Comparison of ENCODE assay signal across 3 cellular contexts in genomic region chr15:56202737-56203136, GRCh38.
TF ChIP-seq lines count a peak whose summit lies in the region.

No MANE protein-coding gene starts in this region.

TF ChIP-seq in GM23338, 12 proteins besides CTCF, POLR2A, EP300 and RAD21 (continued from another document and continues in another):
- TF ChIP-seq REST (IDR thresholded peaks at IDR 0.05; ENCODE audit: unreplicated experiment) = no peak

TF ChIP-seq in HEK293T, 16 proteins besides CTCF, POLR2A, EP300 and RAD21 (continued from another document):
- peak; percentile 34; the same call in 1 of the 2 replicates for TF ChIP-seq PKNOX1 (IDR thresholded peaks at IDR 0.05)

TF ChIP-seq in K562, 482 proteins besides CTCF, POLR2A, EP300 and RAD21 (continued from another document):
- TF ChIP-seq PBX2 (CRISPR knock-in tag; IDR thresholded peaks at IDR 0.05; ENCODE audit: low read depth) (no peak), PBX2 (tag; conservative IDR thresholded peaks at IDR 0.05; ENCODE audit: low read depth) (peak; percentile 70), PPARD (CRISPR knock-in tag; IDR thresholded peaks at IDR 0.05) (no peak), MEIS2 (IDR thresholded peaks at IDR 0.05; ENCODE audit: partially characterized antibody) (peak; percentile 56), TAF7 (tag; IDR thresholded peaks at IDR 0.05) (no peak), TAF9B (IDR thresholded peaks at IDR 0.05; ENCODE audit: partially characterized antibody) (no peak), TFAM (CRISPR knock-in tag; conservative IDR thresholded peaks at IDR 0.05) (no peak), SFPQ (IDR thresholded peaks at IDR 0.05; ENCODE audit: low read depth, low read length) (no peak), BRD4 (IDR thresholded peaks at IDR 0.05) (no peak), ZNF75A (CRISPR knock-in tag; IDR thresholded peaks at IDR 0.05) (no peak), MEF2D (tag; conservative IDR thresholded peaks at IDR 0.05; ENCODE audit: low read depth) (no peak), CCAR2 (IDR thresholded peaks at IDR 0.05; ENCODE audit: low read depth, low read length) (no peak), RBFOX2 (IDR thresholded peaks at IDR 0.05; ENCODE audit: low read depth, low read length) (no peak)
